8 cellular contexts compared by ENCODE assay signal in genomic region chr15:31214864-31215489, GRCh38.
DNase-seq lines count a peak whose midpoint lies in the region; ATAC-seq, FAIRE-seq and TF ChIP-seq lines count a peak whose summit lies in the region.

No MANE protein-coding gene starts in this region.

- ATAC-seq in HG03139 (IDR thresholded peaks at IDR 0.05; ENCODE audit: unreplicated experiment) (peak; percentile 6), left lung (peak; percentile 64)

- no peak for FAIRE-seq in astrocyte (lab: Jason Lieb, UNC)

- no peak for DNase-seq in astrocyte (ENCODE audit: low read depth)
- DNase-seq in left lung = peak; percentile 86 to 88
- DNase-seq in OCI-M2 (lab: John Stamatoyannopoulos, UW; ENCODE audit: unreplicated experiment) = no peak
- no peak for DNase-seq in NCI-H82 treated with DMSO at 0.1 percent for 48 hours (lab: John Stamatoyannopoulos, UW; ENCODE audit: unreplicated experiment)
- DNase-seq in activated CD4-positive, alpha-beta T cell treated with anti-CD3 and anti-CD28 coated beads for 48 hours = no peak

- no peaks in the 10 kb centered on the region for H4K20me1 ChIP-seq in BLaER1 treated with 17β-estradiol and CSF1 and Interleukin-3, amounts not matched to agents 10 nM and 100 nM
- no peaks in the 10 kb centered on the region for H4K20me1 ChIP-seq in astrocyte (ENCODE audit: insufficient read depth, low read length)

- H3K4me2 ChIP-seq in BLaER1 treated with 17β-estradiol and CSF1 and Interleukin-3, amounts not matched to agents 10 nM and 100 nM = peak overlapping the region; percentile 85 to 98 (median 95)
- H3K4me2 ChIP-seq in astrocyte (ENCODE audit: low read length) = peak overlapping the region; percentile 77

- H3K9me3 Mint-ChIP-seq in astrocyte (ENCODE audit: unreplicated experiment) = no peaks in the 10 kb centered on the region

- no peaks in the 10 kb centered on the region for H3K79me2 ChIP-seq in astrocyte (ENCODE audit: insufficient read depth, low read length)

- H3K36me3 ChIP-seq in BLaER1 treated with 17β-estradiol and CSF1 and Interleukin-3, amounts not matched to agents 10 nM and 100 nM = no peaks in the 10 kb centered on the region
- no peaks in the 10 kb centered on the region for H3K36me3 ChIP-seq in astrocyte (ENCODE audit: insufficient read depth, low read length)
- H3K36me3 ChIP-seq in left lung = no peaks in the 10 kb centered on the region

- intact Hi-C loops in left lung (cut with DNase I) = loop anchor here in 1 of 2 donors (5.0 to 10.0 kb wide), 2 partner anchors 112 to 220 kb away; partner anchors contain the start of gene KLF13

- no peak overlapping the region for H3K27ac Mint-ChIP-seq in astrocyte (ENCODE audit: unreplicated experiment)

- peak overlapping the region; percentile 95 to 100 (median 98) for H3K9ac ChIP-seq in BLaER1 treated with 17β-estradiol and CSF1 and Interleukin-3, amounts not matched to agents 10 nM and 100 nM
- H3K9ac ChIP-seq in astrocyte (ENCODE audit: low read length) = no peak overlapping the region

- peaks cover 31% of the 10 kb centered on the region for H3K27me3 Mint-ChIP-seq in astrocyte (ENCODE audit: low read depth, unreplicated experiment)

- H3K4me3 ChIP-seq in BLaER1 treated with 17β-estradiol and CSF1 and Interleukin-3, amounts not matched to agents 10 nM and 100 nM = peak overlapping the region; percentile 62 to 74 (median 66)
- no peak overlapping the region for H3K4me3 ChIP-seq in astrocyte (ENCODE audit: insufficient read depth, low read depth, low read length)
- peak overlapping the region; percentile 60 to 62 for H3K4me3 ChIP-seq in left lung

- H3K36me3 Mint-ChIP-seq in astrocyte (ENCODE audit: low read depth, unreplicated experiment) = no peaks in the 10 kb centered on the region

- TF ChIP-seq CTCF in astrocyte (IDR thresholded peaks at IDR 0.05; ENCODE audit: insufficient read depth, low read depth, low read length) (no peak), left lung (IDR thresholded peaks at IDR 0.05) (no peak)

- peak overlapping the region; percentile 8 for H3K4me3 Mint-ChIP-seq in astrocyte (ENCODE audit: unreplicated experiment)

- H2AFZ ChIP-seq in astrocyte (ENCODE audit: low read depth, low read length) = peak overlapping the region; percentile 66

- H3K27ac ChIP-seq in BLaER1 treated with 17β-estradiol and CSF1 and Interleukin-3, amounts not matched to agents 10 nM and 100 nM = peak overlapping the region; percentile 96 to 100 (median 100); a peak in 21 of 22 replicates
- H3K27ac ChIP-seq in astrocyte (ENCODE audit: low read depth, low read length) (no peak overlapping the region), left lung (peak overlapping the region; percentile 98 to 100), temporal lobe (ENCODE audit: low read depth, low read length) (peak overlapping the region; percentile 74)

- no peaks in the 10 kb centered on the region for H3K27me3 ChIP-seq in BLaER1 treated with 17β-estradiol and CSF1 and Interleukin-3, amounts not matched to agents 10 nM and 100 nM
- H3K27me3 ChIP-seq in astrocyte (ENCODE audit: insufficient read depth, low read length) = no peaks in the 10 kb centered on the region
- H3K27me3 ChIP-seq in left lung = no peaks in the 10 kb centered on the region

- no peaks in the 10 kb centered on the region for H3K4me1 Mint-ChIP-seq in astrocyte (ENCODE audit: low read depth, unreplicated experiment)

- peaks cover 50 to 79% (median 73%) of the 10 kb centered on the region in 10 experiments for H3K4me1 ChIP-seq in BLaER1 treated with 17β-estradiol and CSF1 and Interleukin-3, amounts not matched to agents 10 nM and 100 nM
- H3K4me1 ChIP-seq in astrocyte (ENCODE audit: insufficient read depth, low read length) = peaks cover 3% of the 10 kb centered on the region
- H3K4me1 ChIP-seq in left lung = peaks cover 7 to 63% of the 10 kb centered on the region in 2 donors

- peaks cover 0 to 14% (median 6%) of the 10 kb centered on the region in 11 experiments; a peak in 14 of 22 replicates for H3K9me3 ChIP-seq in BLaER1 treated with 17β-estradiol and CSF1 and Interleukin-3, amounts not matched to agents 10 nM and 100 nM (replicated peaks in 1 of 11)
- H3K9me3 ChIP-seq in astrocyte (ENCODE audit: insufficient read depth, low read depth, low read length) = no peaks in the 10 kb centered on the region
- peaks cover 0 to 6% of the 10 kb centered on the region in 2 donors for H3K9me3 ChIP-seq in left lung

Comparison
In these comparisons a context has a peak if more than half of its experiments do, and no peak if none do; other contexts are left out.
1. DNase-seq: peak in left lung (2 of 2); none in astrocyte (single experiment), OCI-M2 (single experiment), NCI-H82 treated with DMSO at 0.1 percent for 48 hours (single experiment) and activated CD4-positive, alpha-beta T cell treated with anti-CD3 and anti-CD28 coated beads for 48 hours (single experiment).